Comparison of ENCODE assay signal across 21 cellular contexts in genomic region chr13:21420706-21421105, GRCh38. TPM values are rescaled to one million over a fixed set of nuclear protein-coding genes. Genes with fewer than 3 reads are reported as not detected.
DNase-seq lines count a peak whose midpoint lies in the region; ATAC-seq and TF ChIP-seq lines count a peak whose summit lies in the region.
"Had no signal": no experiment of that assay in that cellular context is flagged by ENCODE, and none has a peak within 500 bp of the region (broad histone marks: within the 10 kb centered on the region; RNA-seq: fewer than 3 reads in every experiment).

No MANE protein-coding gene starts in this region.

- DNase-seq in COLO829 (ENCODE audit: low spot score) (peak; percentile 52), LHCN-M2 (ENCODE audit: low read depth) (peak; percentile 26), brain microvascular endothelial cell (peak; percentile 29), hepatocyte (ENCODE audit: low spot score) (peak; percentile 17), occipital lobe (lab: John Stamatoyannopoulos, UW) (no peak), NCI-H2107 treated with DMSO at 0.1 percent for 48 hours (lab: John Stamatoyannopoulos, UW; ENCODE audit: unreplicated experiment) (no peak), upper lobe of left lung (no peak)
- DNase-seq: activated CD4-positive, alpha-beta T cell treated with anti-CD3 and anti-CD28 coated beads for 4 hours; activated T-cell treated with anti-CD3 and anti-CD28 coated beads, Interleukin-2, amount 50 U/mL, for 24 hours; amygdala; DMS 273 treated with DMSO at 0.1 percent for 48 hours; H9; heart left ventricle; kidney glomerular epithelial cell; NCI-H1694 treated with DMSO at 0.1 percent for 48 hours; NCI-H69; stimulated activated CD4-positive, alpha-beta T cell treated with anti-CD3 and anti-CD28 coated beads, Interleukin-12 subunit alpha, Interleukin-12 subunit beta, amount 100 ng/mL, for 4 hours; substantia nigra; T-helper 2 cell had no signal

- H3K27me3 ChIP-seq in brain microvascular endothelial cell (replicated peaks) (no peaks in the 10 kb centered on the region), hepatocyte (no peaks in the 10 kb centered on the region), upper lobe of left lung (no peaks in the 10 kb centered on the region)
- H3K27me3 ChIP-seq: heart left ventricle had no signal

- H3K79me2 ChIP-seq in hepatocyte = peaks cover 43% of the 10 kb centered on the region

- no peak for TF ChIP-seq POLR2A in upper lobe of left lung (IDR thresholded peaks at IDR 0.05)

- H3K9me3 ChIP-seq in hepatocyte (ENCODE audit: low read depth) (no peaks in the 10 kb centered on the region), upper lobe of left lung (no peaks in the 10 kb centered on the region)
- H3K9me3 ChIP-seq: heart left ventricle had no signal

- H3K4me1 ChIP-seq in hepatocyte (ENCODE audit: insufficient read depth) (no peaks in the 10 kb centered on the region), upper lobe of left lung (no peaks in the 10 kb centered on the region)

- in situ Hi-C loops in brain microvascular endothelial cell (cut with HindIII; ENCODE audit: low pct_ligation_motif_present, low sequenced_read_pairs) = no loop called here

- 75% methylated on average over 3 of the region's 3 CpGs for WGBS in hepatocyte (ENCODE audit: low lambda C conversion rate, missing lambda C conversion rate)
- WGBS in upper lobe of left lung, 2 donors = 76 to 83% methylated on average over 3 of the region's 3 CpGs

- H3K4me2 ChIP-seq in hepatocyte = no peak overlapping the region

- no peak overlapping the region for H3K27ac ChIP-seq in brain microvascular endothelial cell
- no peak overlapping the region for H3K27ac ChIP-seq in hepatocyte
- no peak overlapping the region for H3K27ac ChIP-seq in upper lobe of left lung
- H3K27ac ChIP-seq: heart left ventricle, HL-60 had no signal

- H4K20me1 ChIP-seq in hepatocyte (ENCODE audit: insufficient read depth, poor library complexity, severe bottlenecking) = peaks cover 4% of the 10 kb centered on the region

- H3K9me2 ChIP-seq in hepatocyte (replicated peaks; ENCODE audit: insufficient read depth) = no peaks in the 10 kb centered on the region

- no peak overlapping the region for H2AFZ ChIP-seq in hepatocyte

- H3K4me3 ChIP-seq in brain microvascular endothelial cell (ENCODE audit: low read depth, low read length) (no peak overlapping the region), hepatocyte (no peak overlapping the region), upper lobe of left lung (no peak overlapping the region)
- H3K4me3 ChIP-seq: heart left ventricle had no signal

- no peak for TF ChIP-seq EP300 in upper lobe of left lung (IDR thresholded peaks at IDR 0.05)

- H3K36me3 ChIP-seq in brain microvascular endothelial cell (replicated peaks) = no peaks in the 10 kb centered on the region
- no peaks in the 10 kb centered on the region for H3K36me3 ChIP-seq in hepatocyte (replicated peaks; ENCODE audit: insufficient read depth, low read depth)
- peaks cover 0 to 12% (median 0%) of the 10 kb centered on the region in 4 donors for H3K36me3 ChIP-seq in upper lobe of left lung

- no peak for ATAC-seq in upper lobe of left lung (ENCODE audit: low FRiP score in 2 of 2)
- ATAC-seq in HG02610 (IDR thresholded peaks at IDR 0.05; ENCODE audit: unreplicated experiment) = no peak

- TF ChIP-seq CTCF in brain microvascular endothelial cell (IDR thresholded peaks at IDR 0.05; ENCODE audit: low read depth, low read length, missing control alignments) (no peak), hepatocyte (IDR thresholded peaks at IDR 0.05; ENCODE audit: poor library complexity) (no peak), upper lobe of left lung (IDR thresholded peaks at IDR 0.05) (no peak)

RNA-seq across cellular contexts. Expression of gene ZDHHC20, which starts 38.4 kb away (rescaled TPM):
- total RNA-seq in LHCN-M2 (2014; rRNA removed) = 81.2 and 91.9 TPM in 2 replicates
- polyA plus RNA-seq in LHCN-M2 (2012) = 16.2 TPM
- 132 TPM in 2 replicates for total RNA-seq in hepatocyte
- polyA plus RNA-seq in hepatocyte = 25.2 and 27.5 TPM in 2 replicates
- 159 TPM for total RNA-seq in occipital lobe
- 100 to 1,000 TPM in 1 of 6 donors, 10 to 100 TPM in 5; 26.2 to 124 (median 72.0) TPM for total RNA-seq in upper lobe of left lung

Comparison
In these comparisons a context has a peak if more than half of its experiments do, and no peak if none do; other contexts are left out.
1. DNase-seq: peak in COLO829 (single experiment), LHCN-M2 (single experiment), brain microvascular endothelial cell (single experiment) and hepatocyte (single experiment); none in occipital lobe (single experiment), NCI-H2107 treated with DMSO at 0.1 percent for 48 hours (single experiment) and upper lobe of left lung (0 of 2).